ENCODE assay signal across 19 cellular contexts in the genomic region with DNA sequence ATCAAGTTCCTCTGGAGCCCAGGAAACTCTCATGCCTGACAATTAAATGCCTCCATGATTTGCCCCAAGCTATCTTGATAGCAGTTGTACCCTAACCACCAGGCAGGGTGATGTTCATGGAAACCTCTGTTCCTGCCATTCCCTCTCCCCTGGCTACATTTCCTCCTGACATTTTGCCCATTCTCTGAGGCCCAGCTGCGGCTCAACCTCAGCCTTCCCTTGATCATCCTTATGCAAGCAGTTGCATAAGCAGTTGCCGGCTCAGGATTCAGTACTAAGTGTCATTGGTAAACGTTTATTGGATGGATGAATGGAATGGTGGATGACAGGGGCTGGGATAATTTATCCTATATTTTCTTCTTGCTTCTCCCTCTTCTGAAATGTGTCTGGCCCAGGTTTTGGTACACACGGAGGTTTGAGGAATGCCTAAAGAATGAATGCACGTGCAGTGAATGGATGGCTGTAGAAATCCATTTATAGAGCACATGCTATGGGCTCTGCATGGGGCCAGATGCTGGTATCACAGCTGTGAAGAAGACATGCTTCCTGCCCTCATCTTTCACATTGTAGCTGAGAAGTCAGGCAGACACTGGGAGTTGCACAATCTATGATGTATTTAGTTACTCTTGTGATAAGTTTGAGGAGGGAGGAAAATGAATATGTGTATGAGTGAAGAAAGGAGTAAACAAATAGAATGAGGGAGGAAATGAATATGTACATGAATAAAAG.
A peak's percentile ranks its signal among the peaks of the same experiment; 100 is the strongest.
DNase-seq lines count a peak whose midpoint lies in the region; ATAC-seq and TF ChIP-seq lines count a peak whose summit lies in the region.
"Had no signal": no experiment of that assay in that cellular context is flagged by ENCODE, and none has a peak within 500 bp of the region (broad histone marks: within the 10 kb centered on the region; RNA-seq: fewer than 3 reads in every experiment).

No MANE protein-coding gene starts in this region.

- no peak overlapping the region for H3K4me3 ChIP-seq in IMR-90 (ENCODE audit: insufficient read depth, low read depth, low read length)
- H3K4me3 ChIP-seq in colonic mucosa: no peak overlapping the region
- no peak overlapping the region for H3K4me3 ChIP-seq in neuronal stem cell (ENCODE audit: low read length in 2 of 2)
- H3K4me3 ChIP-seq: GM12878, HAP-1 had no signal

- H4K5ac ChIP-seq in IMR-90 (ENCODE audit: low read depth, low read length): no peak overlapping the region

- ATAC-seq in IMR-90 (ENCODE audit: low read depth) (no peak), HG03135 (IDR thresholded peaks at IDR 0.05; ENCODE audit: unreplicated experiment) (no peak), GM19351 (IDR thresholded peaks at IDR 0.05; ENCODE audit: unreplicated experiment) (no peak)
- ATAC-seq: GM12878, Panc1 had no signal

- TF ChIP-seq CTCF in IMR-90 (conservative IDR thresholded peaks at IDR 0.05; ENCODE audit: low read depth, low read length) (no peak), colonic mucosa (IDR thresholded peaks at IDR 0.05) (no peak)

- H3K36me3 ChIP-seq in IMR-90 (ENCODE audit: control insufficient read depth, insufficient read depth, low read length) (no peaks in the 10 kb centered on the region), colonic mucosa (no peaks in the 10 kb centered on the region), neuronal stem cell (replicated peaks in 1 of 2; ENCODE audit: control insufficient read depth in 2 of 2, insufficient read depth in 2 of 2, low read length in 2 of 2) (no peaks in the 10 kb centered on the region)
- H3K36me3 ChIP-seq: BE2C, HAP-1 had no signal

- POLR2A ChIA-PET in IMR-90 (lab: Charles Lee; ENCODE audit: unreplicated experiment): no interaction called here

- no peak overlapping the region for H2AFZ ChIP-seq in IMR-90 (replicated peaks; ENCODE audit: low read length, poor library complexity)
- no peak overlapping the region for H2AFZ ChIP-seq in neuronal stem cell (ENCODE audit: low read length)

- no TSS peak for BruUV-seq in IMR-90 (replicated peaks; lab: Mats Ljungman, UMichigan)

- H2BK120ac ChIP-seq in IMR-90 (ENCODE audit: low read depth, low read length) (no peak overlapping the region), neuronal stem cell (ENCODE audit: low read depth, low read length) (no peak overlapping the region)

- H2BK12ac ChIP-seq in neuronal stem cell (ENCODE audit: low read length): no peak overlapping the region

- H3K27me3 ChIP-seq in IMR-90 (ENCODE audit: control insufficient read depth, insufficient read depth, low read length): peaks cover 5% of the 10 kb centered on the region; the same call in 1 of the 2 replicates
- no peaks in the 10 kb centered on the region for H3K27me3 ChIP-seq in colonic mucosa
- H3K27me3 ChIP-seq in neuronal stem cell (ENCODE audit: control insufficient read depth in 3 of 3, insufficient read depth in 3 of 3, low read depth in 1 of 3, low read length in 3 of 3): peaks cover 0 to 32% (median 0%) of the 10 kb centered on the region in 3 experiments
- H3K27me3 ChIP-seq: BE2C had no signal

- DNase-seq in DMS153 (lab: John Stamatoyannopoulos, UW) (peak; percentile 55), DMS153 treated with DMSO at 0.1 percent for 48 hours (lab: John Stamatoyannopoulos, UW; ENCODE audit: unreplicated experiment) (no peak), IMR-90 (no peak), colonic mucosa (no peak), neuronal stem cell (ENCODE audit: low spot score) (no peak), NCI-H146 treated with DMSO at 0.1 percent for 48 hours (lab: John Stamatoyannopoulos, UW; ENCODE audit: unreplicated experiment) (no peak)
- DNase-seq: BE2C; Calu3; CD4-positive, alpha-beta T cell; DND-41; KG1; NCI-H1436 treated with DMSO at 0.1 percent for 48 hours; NCI-H526 treated with DMSO at 0.1 percent for 48 hours had no signal

- H3K4me1 ChIP-seq in IMR-90 (ENCODE audit: control insufficient read depth, insufficient read depth, low read length) (no peaks in the 10 kb centered on the region), colonic mucosa (peaks cover 22% of the 10 kb centered on the region), neuronal stem cell (ENCODE audit: control insufficient read depth in 2 of 2, insufficient read depth in 1 of 2, low read depth in 1 of 2, low read length in 2 of 2) (peaks cover 3 to 16% of the 10 kb centered on the region in 2 donors)
- H3K4me1 ChIP-seq: BE2C, HAP-1 had no signal

- TF ChIP-seq POLR2A in IMR-90 (IDR thresholded peaks at IDR 0.05; ENCODE audit: low read depth, low read length): no peak

- H3K9ac ChIP-seq in IMR-90 (ENCODE audit: low read depth, low read length) (no peak overlapping the region), colonic mucosa (ENCODE audit: low read depth in 2 of 2, low read length in 2 of 2) (peak overlapping the region in 1 of 2 donors; percentile 19), neuronal stem cell (ENCODE audit: low read depth, low read length, poor library complexity) (no peak overlapping the region)

- no peak overlapping the region for H2BK5ac ChIP-seq in IMR-90 (ENCODE audit: low read depth, low read length, poor library complexity, severe bottlenecking)
- H2BK5ac ChIP-seq in neuronal stem cell (ENCODE audit: low read length): no peak overlapping the region

- WGBS in IMR-90 (ENCODE audit: extremely low coverage in 2 of 2, insufficient read length in 1 of 2), 2 experiments: no CpG with 5 or more reads among the region's 5 CpGs
- no CpG with 5 or more reads among the region's 5 CpGs for WGBS in neuronal stem cell (ENCODE audit: extremely low coverage in 2 of 2, insufficient read length in 2 of 2, insufficient replicate concordance in 1 of 2), 2 donors

- H3K4ac ChIP-seq in IMR-90 (ENCODE audit: low read depth, low read length) (no peak overlapping the region), neuronal stem cell (ENCODE audit: low read length) (no peak overlapping the region)

- no peak for TF ChIP-seq RAD21 in IMR-90 (IDR thresholded peaks at IDR 0.05; ENCODE audit: low read length)

- H4K20me1 ChIP-seq in IMR-90 (ENCODE audit: insufficient read depth, low read length): no peaks in the 10 kb centered on the region

- H2AK9ac ChIP-seq in IMR-90 (replicated peaks; ENCODE audit: low read depth, low read length, poor library complexity): no peak overlapping the region

- no peak overlapping the region for H3K23ac ChIP-seq in IMR-90 (ENCODE audit: low read depth, low read length)
- no peak overlapping the region for H3K23ac ChIP-seq in neuronal stem cell (ENCODE audit: low read depth, low read length, poor library complexity)

- H3K79me1 ChIP-seq in IMR-90 (ENCODE audit: low read depth in 1 of 2, low read length in 2 of 2) (no peaks in the 10 kb centered on the region), neuronal stem cell (ENCODE audit: low read depth, low read length) (no peaks in the 10 kb centered on the region)

- H3K56ac ChIP-seq in IMR-90 (ENCODE audit: extremely low read depth, insufficient read depth, low read length): no peak overlapping the region

- H4K91ac ChIP-seq in IMR-90 (ENCODE audit: insufficient read depth, low read depth, low read length) (no peak overlapping the region), neuronal stem cell (ENCODE audit: low read depth, low read length, poor library complexity) (no peak overlapping the region)

- H3K9me1 ChIP-seq in IMR-90 (ENCODE audit: insufficient read depth, low read length): no peaks in the 10 kb centered on the region

- no peak overlapping the region for H3K18ac ChIP-seq in IMR-90 (ENCODE audit: low read depth, low read length)
- H3K18ac ChIP-seq in neuronal stem cell (ENCODE audit: low read length): peak overlapping the region; percentile 20

- no peak overlapping the region for H2BK20ac ChIP-seq in IMR-90 (ENCODE audit: low read depth, low read length)

- H2BK15ac ChIP-seq in IMR-90 (ENCODE audit: low read depth, low read length) (no peak overlapping the region), neuronal stem cell (ENCODE audit: low read length) (no peak overlapping the region)

- CTCF ChIA-PET in IMR-90 (lab: Yijun Ruan, JAX): no interaction called here

- H3K14ac ChIP-seq in IMR-90 (replicated peaks; ENCODE audit: low read depth, low read length) (no peak overlapping the region), neuronal stem cell (ENCODE audit: low read length) (no peak overlapping the region)

- in situ Hi-C loops in IMR-90 (cut with MboI; ENCODE audit: low sequenced_read_pairs): no loop called here

- no peak overlapping the region for H2AK5ac ChIP-seq in IMR-90 (ENCODE audit: low read depth, low read length)
- H2AK5ac ChIP-seq in neuronal stem cell (ENCODE audit: low read depth, low read length): no peak overlapping the region

- intact Hi-C loops in IMR-90 (cut with micrococcal nuclease): no loop called here
- intact Hi-C loops in colonic mucosa (cut with DNase I): no loop called here

- H3K4me2 ChIP-seq in IMR-90 (ENCODE audit: low read depth, low read length) (no peak overlapping the region), neuronal stem cell (ENCODE audit: insufficient read depth, low read length, poor library complexity, severe bottlenecking) (no peak overlapping the region)

- H4K8ac ChIP-seq in IMR-90 (ENCODE audit: low read depth in 2 of 2, low read length in 2 of 2) (no peak overlapping the region), neuronal stem cell (ENCODE audit: low read depth, low read length) (no peak overlapping the region)

- dilution Hi-C loops in IMR-90 (cut with HindIII; ENCODE audit: low sequenced_read_pairs, unreplicated experiment): no loop called here

- H3K27ac ChIP-seq in IMR-90 (ENCODE audit: insufficient read depth, low read length) (no peak overlapping the region), colonic mucosa (peak overlapping the region; percentile 85), neuronal stem cell (replicated peaks; ENCODE audit: low read length) (no peak overlapping the region)
- H3K27ac ChIP-seq: 22Rv1 had no signal

- H3K9me3 ChIP-seq in IMR-90 (ENCODE audit: control insufficient read depth, insufficient read depth, low read length): no peaks in the 10 kb centered on the region
- no peaks in the 10 kb centered on the region for H3K9me3 ChIP-seq in colonic mucosa
- no peaks in the 10 kb centered on the region for H3K9me3 ChIP-seq in neuronal stem cell (replicated peaks in 1 of 2; ENCODE audit: control insufficient read depth in 2 of 2, insufficient read depth in 1 of 2, low read depth in 1 of 2, low read length in 2 of 2)
- H3K9me3 ChIP-seq: BE2C, HAP-1 had no signal

TF ChIP-seq in IMR-90, 13 proteins besides CTCF, POLR2A, EP300 and RAD21:
- TF ChIP-seq CEBPB (IDR thresholded peaks at IDR 0.05; ENCODE audit: low read depth, low read length): peak; percentile 28; the same call in 1 of the 2 replicates
- TF ChIP-seq MAZ (IDR thresholded peaks at IDR 0.05; ENCODE audit: borderline replicate concordance, low read depth, low read length): no peak
